In the genomic region with DNA sequence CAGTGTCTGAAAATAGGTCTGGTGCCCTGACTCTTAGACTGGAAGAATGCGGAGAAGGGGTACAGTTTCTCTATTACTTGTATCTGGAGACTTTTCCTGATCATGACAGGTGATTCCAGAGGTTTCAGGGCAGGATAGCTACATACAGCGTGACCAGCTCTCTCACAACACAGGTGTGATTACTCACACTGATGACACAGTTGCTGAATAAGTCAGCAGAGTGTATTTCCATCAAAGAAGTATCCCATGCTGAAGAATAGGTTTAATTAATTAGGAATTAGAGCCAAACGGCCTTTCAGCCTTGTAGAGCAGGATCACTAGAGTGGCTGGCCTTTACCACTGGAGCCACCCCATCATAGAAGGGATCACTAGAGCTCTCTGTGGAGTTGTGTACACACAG, we compare ENCODE assay signal across 19 cellular contexts.
DNase-seq lines count a peak whose midpoint lies in the region; ATAC-seq and TF ChIP-seq lines count a peak whose summit lies in the region.
"Had no signal": no experiment of that assay in that cellular context is flagged by ENCODE, and none has a peak within 500 bp of the region (broad histone marks: within the 10 kb centered on the region; RNA-seq: fewer than 3 reads in every experiment).

No MANE protein-coding gene starts in this region.

- DNase-seq in NCI-H146 (lab: John Stamatoyannopoulos, UW) (peak; percentile 9), NCI-H146 treated with DMSO at 0.1 percent for 48 hours (lab: John Stamatoyannopoulos, UW; ENCODE audit: unreplicated experiment) (no peak), RWPE2 (ENCODE audit: low spot score) (no peak), foreskin keratinocyte (peak; percentile 17 to 48), A172 (ENCODE audit: low spot score) (no peak), NCI-H526 (lab: John Stamatoyannopoulos, UW) (no peak)
- DNase-seq: 8988T; CD8-positive, alpha-beta memory T cell; COR-L47; DMS 273 treated with DMSO at 0.1 percent for 48 hours; DMS79; GDM1; GOT3; H7; HFFc6 had no signal

- no peak for TF ChIP-seq CTCF in RWPE2 (IDR thresholded peaks at IDR 0.05; ENCODE audit: poor library complexity, severe bottlenecking)
- TF ChIP-seq CTCF in foreskin keratinocyte (conservative IDR thresholded peaks at IDR 0.05), result no peak
- no peak for TF ChIP-seq CTCF in parathyroid adenoma (IDR thresholded peaks at IDR 0.05)

- no peaks in the 10 kb centered on the region for H3K36me3 ChIP-seq in RWPE2 (ENCODE audit: low read depth)
- H3K36me3 ChIP-seq in parathyroid adenoma (ENCODE audit: control insufficient read depth, insufficient read depth, low read length), result no peaks in the 10 kb centered on the region
- H3K36me3 ChIP-seq: BLaER1 treated with 17β-estradiol and CSF1 and Interleukin-3, amounts not matched to agents 10 nM and 100 nM had no signal

- no peaks in the 10 kb centered on the region for H3K9me3 ChIP-seq in RWPE2 (ENCODE audit: severe bottlenecking)
- H3K9me3 ChIP-seq in parathyroid adenoma (ENCODE audit: control insufficient read depth, low read length), result no peaks in the 10 kb centered on the region
- H3K9me3 ChIP-seq: BLaER1 treated with 17β-estradiol and CSF1 and Interleukin-3, amounts not matched to agents 10 nM and 100 nM had no signal

- no peak overlapping the region for H3K9ac ChIP-seq in parathyroid adenoma
- H3K9ac ChIP-seq: BLaER1 treated with 17β-estradiol and CSF1 and Interleukin-3, amounts not matched to agents 10 nM and 100 nM had no signal

- H3K4me1 ChIP-seq in RWPE2 (ENCODE audit: insufficient read depth, poor library complexity, severe bottlenecking), result no peaks in the 10 kb centered on the region
- no peaks in the 10 kb centered on the region for H3K4me1 ChIP-seq in foreskin keratinocyte
- H3K4me1 ChIP-seq in parathyroid adenoma, result peaks cover 17% of the 10 kb centered on the region
- H3K4me1 ChIP-seq: BLaER1 treated with 17β-estradiol and CSF1 and Interleukin-3, amounts not matched to agents 10 nM and 100 nM had no signal

- H2AFZ ChIP-seq in parathyroid adenoma, result no peak overlapping the region

- H3K27ac ChIP-seq in RWPE2 (ENCODE audit: poor library complexity, severe bottlenecking) (no peak overlapping the region), foreskin keratinocyte (no peak overlapping the region), parathyroid adenoma (peak overlapping the region; percentile 93)
- H3K27ac ChIP-seq: BLaER1 treated with 17β-estradiol and CSF1 and Interleukin-3, amounts not matched to agents 10 nM and 100 nM; HL-60 had no signal

- no peak overlapping the region for H3K4me2 ChIP-seq in parathyroid adenoma (ENCODE audit: low read length)
- H3K4me2 ChIP-seq: BLaER1 treated with 17β-estradiol and CSF1 and Interleukin-3, amounts not matched to agents 10 nM and 100 nM had no signal

- H3K27me3 ChIP-seq in RWPE2 (ENCODE audit: insufficient read depth, poor library complexity, severe bottlenecking) (no peaks in the 10 kb centered on the region), foreskin keratinocyte (no peaks in the 10 kb centered on the region), parathyroid adenoma (ENCODE audit: control insufficient read depth, insufficient read depth, low read length) (no peaks in the 10 kb centered on the region)
- H3K27me3 ChIP-seq: BLaER1 treated with 17β-estradiol and CSF1 and Interleukin-3, amounts not matched to agents 10 nM and 100 nM had no signal

- H3K4me3 ChIP-seq in RWPE2 (ENCODE audit: severe bottlenecking), result no peak overlapping the region
- no peak overlapping the region for H3K4me3 ChIP-seq in parathyroid adenoma (ENCODE audit: low read depth, low read length)
- H3K4me3 ChIP-seq: BLaER1 treated with 17β-estradiol and CSF1 and Interleukin-3, amounts not matched to agents 10 nM and 100 nM had no signal

- ATAC-seq in RWPE2 (ENCODE audit: low read depth) (peak; percentile 52; the same call in 1 of the 3 replicates), foreskin keratinocyte (peak; percentile 88)
- ATAC-seq: HCT116 had no signal

- no peaks in the 10 kb centered on the region for H3K79me2 ChIP-seq in parathyroid adenoma

Comparison
In these comparisons a context has a peak if more than half of its experiments do, and no peak if none do; other contexts are left out.
1. DNase-seq: peak in NCI-H146 (single experiment) and foreskin keratinocyte (2 of 2); none in NCI-H146 treated with DMSO at 0.1 percent for 48 hours (single experiment), RWPE2 (single experiment), A172 (single experiment) and NCI-H526 (0 of 2).